In the genomic region with DNA sequence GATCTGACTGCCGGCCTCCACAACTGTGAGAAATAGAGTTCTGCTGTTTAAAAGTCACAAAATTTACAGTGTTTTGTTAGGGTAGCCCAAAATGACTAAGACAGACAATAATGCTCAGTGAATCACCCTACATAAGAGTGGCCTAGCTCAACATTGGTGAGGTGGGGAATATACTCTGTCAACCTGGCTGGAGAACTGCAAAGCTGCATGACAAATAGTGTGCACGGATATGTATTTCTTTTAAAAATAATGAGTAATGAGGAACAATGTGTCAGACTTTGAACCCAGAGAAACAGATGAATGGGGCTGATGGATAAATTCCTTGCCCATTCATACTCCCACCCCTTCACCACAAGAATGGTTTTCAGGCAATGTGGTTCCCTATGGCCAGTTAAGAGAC, we compare ENCODE assay signal across 23 cellular contexts.
DNase-seq lines count a peak whose midpoint lies in the region; TF ChIP-seq lines count a peak whose summit lies in the region.
"Had no signal": no experiment of that assay in that cellular context is flagged by ENCODE, and none has a peak within 500 bp of the region (broad histone marks: within the 10 kb centered on the region; RNA-seq: fewer than 3 reads in every experiment).

No MANE protein-coding gene starts in this region.

- intact Hi-C loops in mammary epithelial cell (cut with micrococcal nuclease): no loop called here
- intact Hi-C loops in transverse colon (cut with DNase I; ENCODE audit: low total_unique reads): no loop called here

- H3K79me2 ChIP-seq in mammary epithelial cell (ENCODE audit: insufficient read depth, low read length): no peaks in the 10 kb centered on the region

- peak; percentile 56 for DNase-seq in ELR (ENCODE audit: low read depth)
- peak; percentile 78 for DNase-seq in M059J (ENCODE audit: low read depth)
- DNase-seq in mammary epithelial cell: peak; percentile 74
- peak; percentile 7 for DNase-seq in skeletal muscle cell (ENCODE audit: low read depth)
- no peak for DNase-seq in stimulated activated CD4-positive, alpha-beta T cell treated with anti-CD3 and anti-CD28 coated beads, Interleukin-4, amount 100 ng/mL, for 4 hours
- DNase-seq in NCI-H1694 treated with DMSO at 0.1 percent for 48 hours (lab: John Stamatoyannopoulos, UW): no peak
- DNase-seq in transverse colon: no peak
- no peak for DNase-seq in GDM1 (lab: John Stamatoyannopoulos, UW)
- DNase-seq: activated CD4-positive, alpha-beta T cell treated with anti-CD3 and anti-CD28 coated beads, Interleukin-2, amount 10 ng/mL, durations not matched to agents 24 days and 14 days; activated naive CD4-positive, alpha-beta T cell; activated T-cell treated with anti-CD3 and anti-CD28 coated beads, Interleukin-2, amount 50 U/mL, for 48 hours; AML-193; CD8-positive, alpha-beta memory T cell; DMS53; heart left ventricle; mesendoderm; NCI-H1436 treated with DMSO at 0.1 percent for 48 hours; NCI-H510A; nucleus accumbens; psoas muscle; T-helper 17 cell; upper lobe of left lung had no signal

- H3K27me3 ChIP-seq in mammary epithelial cell (ENCODE audit: insufficient read depth, low read length): no peaks in the 10 kb centered on the region
- H3K27me3 ChIP-seq in transverse colon: no peaks in the 10 kb centered on the region
- H3K27me3 ChIP-seq: cardiac muscle cell, upper lobe of left lung had no signal

- no TSS peak for BruUV-seq in mammary epithelial cell (replicated peaks; lab: Mats Ljungman, UMichigan)

- H3K9me3 ChIP-seq in mammary epithelial cell (replicated peaks; ENCODE audit: insufficient read depth, low read length) (no peaks in the 10 kb centered on the region), transverse colon (peaks cover 0 to 4% of the 10 kb centered on the region in 2 donors)
- H3K9me3 ChIP-seq: psoas muscle had no signal

- in situ Hi-C loops in mammary epithelial cell (cut with MboI; ENCODE audit: low sequenced_read_pairs in 2 of 2) (no loop called here), transverse colon (cut with MboI; ENCODE audit: low pct_ligation_motif_present in 1 of 4, low pct_unique_long_range_greater_than_20kb in 1 of 4, low sequenced_read_pairs in 3 of 4) (no loop called here)

- H3K27ac ChIP-seq in mammary epithelial cell (ENCODE audit: insufficient read depth, low read depth, low read length) (no peak overlapping the region), transverse colon (no peak overlapping the region)
- H3K27ac ChIP-seq: cardiac muscle cell, heart left ventricle, psoas muscle, upper lobe of left lung had no signal

- TF ChIP-seq EP300 in transverse colon (IDR thresholded peaks at IDR 0.05; ENCODE audit: low read depth): no peak

- no peak overlapping the region for H3K4me2 ChIP-seq in mammary epithelial cell (ENCODE audit: insufficient read depth, low read depth, low read length)

- H3K9ac ChIP-seq in mammary epithelial cell (ENCODE audit: insufficient read depth, low read length): no peak overlapping the region

- no peak overlapping the region for H3K4me3 ChIP-seq in mammary epithelial cell (replicated peaks in 1 of 3; ENCODE audit: insufficient read depth in 1 of 3, low read depth in 2 of 3, low read length in 3 of 3)
- H3K4me3 ChIP-seq in skeletal muscle cell (ENCODE audit: low read depth, low read length): no peak overlapping the region
- H3K4me3 ChIP-seq in transverse colon: no peak overlapping the region
- H3K4me3 ChIP-seq: cardiac muscle cell, heart left ventricle, psoas muscle, upper lobe of left lung had no signal

- CTCF ChIA-PET in mammary epithelial cell (lab: Charles Lee; ENCODE audit: low non-redundant PET): no interaction called here

- H3K4me1 ChIP-seq in mammary epithelial cell (ENCODE audit: insufficient read depth, low read length) (peaks cover 13% of the 10 kb centered on the region), transverse colon (no peaks in the 10 kb centered on the region)
- H3K4me1 ChIP-seq: heart left ventricle, psoas muscle, upper lobe of left lung had no signal

- no peak for TF ChIP-seq POLR2A in transverse colon (IDR thresholded peaks at IDR 0.05)

- 57% methylated on average over 2 of the region's 2 CpGs for WGBS in mammary epithelial cell (ENCODE audit: low coverage, missing lambda C conversion rate)
- WGBS in transverse colon (ENCODE audit: low coverage in 1 of 2), 2 donors: 70 to 87% methylated on average over 1 to 2 of the region's 2 CpGs

- no peaks in the 10 kb centered on the region for H4K20me1 ChIP-seq in mammary epithelial cell (ENCODE audit: insufficient read depth, low read length)

- no peaks in the 10 kb centered on the region for H3K36me3 ChIP-seq in mammary epithelial cell (ENCODE audit: insufficient read depth, low read length)
- H3K36me3 ChIP-seq in transverse colon: no peaks in the 10 kb centered on the region
- H3K36me3 ChIP-seq: cardiac muscle cell, heart left ventricle, upper lobe of left lung had no signal

- TF ChIP-seq CTCF in mammary epithelial cell (conservative IDR thresholded peaks at IDR 0.05 in 1 of 2, IDR thresholded peaks at IDR 0.05 in 1 of 2; ENCODE audit: extremely low read depth in 1 of 2, insufficient read depth in 1 of 2, low read depth in 1 of 2, low read length in 2 of 2) (no peak), transverse colon (IDR thresholded peaks at IDR 0.05) (no peak)

- dilution Hi-C loops in mammary epithelial cell (cut with HindIII; ENCODE audit: low sequenced_read_pairs): no loop called here

- H2AFZ ChIP-seq in mammary epithelial cell (ENCODE audit: low read depth, low read length): no peak overlapping the region

Comparison
In these comparisons a context has a peak if more than half of its experiments do, and no peak if none do; other contexts are left out.
1. DNase-seq: peak in ELR (single experiment), M059J (single experiment), mammary epithelial cell (single experiment) and skeletal muscle cell (single experiment); none in stimulated activated CD4-positive, alpha-beta T cell treated with anti-CD3 and anti-CD28 coated beads, Interleukin-4, amount 100 ng/mL, for 4 hours (0 of 2), NCI-H1694 treated with DMSO at 0.1 percent for 48 hours (single experiment), transverse colon (single experiment) and GDM1 (single experiment).